Comparison of ENCODE assay signal across 17 cellular contexts in genomic region chr9:108569624-108570023, GRCh38.
A peak's percentile ranks its signal among the peaks of the same experiment; 100 is the strongest.
DNase-seq lines count a peak whose midpoint lies in the region; ATAC-seq and TF ChIP-seq lines count a peak whose summit lies in the region.
"Had no signal": no experiment of that assay in that cellular context is flagged by ENCODE, and none has a peak within 500 bp of the region (broad histone marks: within the 10 kb centered on the region; RNA-seq: fewer than 3 reads in every experiment).

No MANE protein-coding gene starts in this region.

- H3K9ac ChIP-seq in SK-N-SH, result no peak overlapping the region

- 30% methylated on average over 2 of the region's 3 CpGs for WGBS in SK-N-SH (ENCODE audit: low lambda C conversion rate)

- H3K79me2 ChIP-seq in osteoblast (ENCODE audit: insufficient read depth, low read length) (no peaks in the 10 kb centered on the region), SK-N-SH (ENCODE audit: insufficient read depth) (no peaks in the 10 kb centered on the region)

- H3K9me3 ChIP-seq in osteoblast (ENCODE audit: low read depth, low read length), result no peaks in the 10 kb centered on the region
- H3K9me3 ChIP-seq in SK-N-SH, result no peaks in the 10 kb centered on the region
- H3K9me3 ChIP-seq: neutrophil had no signal

- ATAC-seq in esophagus mucosa (peak; percentile 88), GM19467 (IDR thresholded peaks at IDR 0.05; ENCODE audit: unreplicated experiment) (no peak)
- ATAC-seq: activated T-helper 17 cell treated with anti-CD3 and anti-CD28 coated beads, Interleukin-2, amount 50 U/mL, for 72 hours; left lobe of liver had no signal

- TF ChIP-seq CTCF in osteoblast (IDR thresholded peaks at IDR 0.05; ENCODE audit: extremely low read depth, low read depth, low read length) (no peak), SK-N-SH (IDR thresholded peaks at IDR 0.05) (no peak)

- POLR2A ChIA-PET in SK-N-SH (lab: Yijun Ruan, JAX), result no interaction called here

- no peaks in the 10 kb centered on the region for H3K9me2 ChIP-seq in SK-N-SH

- no peak for TF ChIP-seq RAD21 in SK-N-SH (IDR thresholded peaks at IDR 0.05; ENCODE audit: low read length)

- H3K4me2 ChIP-seq in osteoblast (ENCODE audit: insufficient read depth, low read length), result no peak overlapping the region
- H3K4me2 ChIP-seq in SK-N-SH, result no peak overlapping the region

- H2AFZ ChIP-seq in osteoblast (ENCODE audit: low read length) (no peak overlapping the region), SK-N-SH (ENCODE audit: low read depth) (no peak overlapping the region)

- H3K36me3 ChIP-seq in osteoblast (ENCODE audit: insufficient read depth, low read length) (no peaks in the 10 kb centered on the region), SK-N-SH (replicated peaks in 1 of 2; ENCODE audit: control insufficient read depth in 1 of 2, insufficient read depth in 2 of 2, low read length in 1 of 2) (no peaks in the 10 kb centered on the region)
- H3K36me3 ChIP-seq: neutrophil had no signal

- H3K27ac ChIP-seq in osteoblast (ENCODE audit: low read depth, low read length), result no peak overlapping the region
- no peak overlapping the region for H3K27ac ChIP-seq in SK-N-SH (ENCODE audit: low read depth in 2 of 2, low read length in 1 of 2)
- H3K27ac ChIP-seq: neutrophil had no signal

- no peak for TF ChIP-seq EP300 in SK-N-SH (IDR thresholded peaks at IDR 0.05; ENCODE audit: borderline replicate concordance in 1 of 2, low read depth in 1 of 2, low read length in 1 of 2)

- peaks cover 4% of the 10 kb centered on the region for H3K4me1 ChIP-seq in osteoblast (ENCODE audit: insufficient read depth, low read length)
- no peaks in the 10 kb centered on the region for H3K4me1 ChIP-seq in SK-N-SH (ENCODE audit: control insufficient read depth in 1 of 2, insufficient read depth in 2 of 2, low read depth in 1 of 2, low read length in 1 of 2)

- H4K20me1 ChIP-seq in osteoblast (ENCODE audit: insufficient read depth, low read length) (no peaks in the 10 kb centered on the region), SK-N-SH (ENCODE audit: insufficient read depth) (no peaks in the 10 kb centered on the region)

- H3K4me3 ChIP-seq in osteoblast (ENCODE audit: insufficient read depth, low read length) (no peak overlapping the region), SK-N-SH (ENCODE audit: low read depth in 2 of 2, low read length in 1 of 2) (no peak overlapping the region)

- H3K27me3 ChIP-seq in osteoblast (ENCODE audit: insufficient read depth, low read length), result no peaks in the 10 kb centered on the region
- H3K27me3 ChIP-seq in SK-N-SH (ENCODE audit: insufficient read depth), result peaks cover 18% of the 10 kb centered on the region
- H3K27me3 ChIP-seq: neutrophil had no signal

- H3F3A ChIP-seq in SK-N-SH (replicated peaks; ENCODE audit: insufficient read depth), result no peaks in the 10 kb centered on the region

- CTCF ChIA-PET in SK-N-SH (lab: Yijun Ruan, JAX), result interaction anchor here (1.1 to 6.3 kb wide), 2 partner anchors 9 to 1105 kb away, joined by 5 to 49 read pairs; no protein-coding TSS in a partner anchor

- DNase-seq in EL, result peak; percentile 82
- DNase-seq in RKO (ENCODE audit: low spot score), result peak; percentile 47
- DNase-seq in osteoblast (ENCODE audit: insufficient read length, low spot score, missing footprints), result peak; percentile 62
- no peak for DNase-seq in GDM1 (lab: John Stamatoyannopoulos, UW)
- no peak for DNase-seq in HuH-7 (ENCODE audit: low spot score)
- no peak for DNase-seq in SK-N-SH
- DNase-seq: activated CD4-positive, alpha-beta T cell treated with anti-CD3 and anti-CD28 coated beads, Interleukin-2, amount 10 ng/mL, durations not matched to agents 7 days and 5 days; cerebellar nuclear complex; COR-L47; H7; NCI-H1930; T-helper 2 cell had no signal

TF ChIP-seq in SK-N-SH, 30 proteins besides CTCF, POLR2A, EP300 and RAD21:
- TF ChIP-seq REST (IDR thresholded peaks at IDR 0.05; ENCODE audit: low read depth, low read length) (no peak), TEAD4 (IDR thresholded peaks at IDR 0.05; ENCODE audit: borderline replicate concordance, insufficient read depth) (no peak), MXI1 (IDR thresholded peaks at IDR 0.05; ENCODE audit: low read depth, low read length) (no peak), POLR2AphosphoS5 (IDR thresholded peaks at IDR 0.05; ENCODE audit: low read depth, low read length) (no peak), PBX3 (IDR thresholded peaks at IDR 0.05) (no peak), USF2 (IDR thresholded peaks at IDR 0.05; ENCODE audit: borderline replicate concordance, low read depth, low read length) (no peak), JUND (IDR thresholded peaks at IDR 0.05) (no peak), IRF3 (IDR thresholded peaks at IDR 0.05; ENCODE audit: low read depth, low read length) (no peak)

Comparison
In these comparisons a context has a peak if more than half of its experiments do, and no peak if none do; other contexts are left out.
1. DNase-seq: peak in EL (single experiment), RKO (single experiment) and osteoblast (single experiment); none in GDM1 (single experiment), HuH-7 (single experiment) and SK-N-SH (single experiment).